ENCODE assay signal across 36 cellular contexts in the genomic region with DNA sequence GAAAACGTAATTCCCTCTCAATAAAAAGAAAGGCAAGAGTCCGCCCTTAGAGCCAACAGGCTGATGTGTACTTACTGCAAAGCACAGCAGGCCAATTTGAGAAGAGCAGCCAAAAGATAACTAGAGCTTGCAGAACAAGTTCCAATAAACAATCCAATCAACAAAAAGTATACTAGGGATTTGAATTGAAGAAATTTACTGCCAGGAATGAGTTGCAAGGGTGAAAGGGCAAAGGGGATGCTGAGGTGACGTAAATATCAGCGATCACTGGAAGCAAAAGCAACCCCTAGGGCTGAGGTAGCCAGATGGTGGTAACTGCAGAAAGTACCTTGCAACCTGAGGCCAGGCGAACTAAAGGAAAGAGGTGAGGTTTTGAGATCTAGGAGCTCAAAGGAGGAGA.
"Had no signal": no experiment of that assay in that cellular context is flagged by ENCODE, and none has a peak within 500 bp of the region (broad histone marks: within the 10 kb centered on the region; RNA-seq: fewer than 3 reads in every experiment).

No MANE protein-coding gene starts in this region.

- DNase-seq: activated CD4-positive, alpha-beta T cell treated with anti-CD3 and anti-CD28 coated beads for 1 hour; activated CD4-positive, alpha-beta T cell treated with anti-CD3 and anti-CD28 coated beads for 48 hours; activated CD4-positive, alpha-beta T cell treated with anti-CD3 and anti-CD28 coated beads, Interleukin-2, amount 50 U/mL, for 4 hours; activated CD4-positive, CD25-positive, alpha-beta regulatory T cell; activated CD8-positive, alpha-beta T cell treated with anti-CD3 and anti-CD28 coated beads for 36 hours; activated gamma-delta T cell; activated naive CD4-positive, alpha-beta T cell treated with Interleukin-2 at 50 U/mL for 16 hours; activated naive CD8-positive, alpha-beta T cell treated with anti-CD3 and anti-CD28 coated beads, Interleukin-2, amount 10 ng/mL, durations not matched to agents 7 days and 5 days; activated T-cell treated with anti-CD3 and anti-CD28 coated beads, Interleukin-2, amount 50 U/mL, for 1 hour; activated T-cell treated with anti-CD3 and anti-CD28 coated beads, Interleukin-2, amount 50 U/mL, for 72 hours; amygdala; Kasumi-1; KG1; MM.1S; MV-4-11; NCI-H1092 treated with DMSO at 0.1 percent for 48 hours; NCI-H1694 treated with DMSO at 0.1 percent for 48 hours; NCI-H2029; NCI-H345; NCI-H524 treated with DMSO at 0.1 percent for 48 hours; NCI-H748 treated with DMSO at 0.1 percent for 48 hours; NK-92 treated with Interleukin-12 subunit alpha and Interleukin-12 subunit beta, amount 100 ng/mL, for 24 hours; PC-3; Peyer's patch; RPMI8226; SHP77 treated with DMSO at 0.1 percent for 48 hours; T-cell; T-helper 2 cell; T-helper 9 cell had no signal

- H3K4me1 Mint-ChIP-seq: activated naive CD4-positive, alpha-beta T cell treated with anti-CD3 and anti-CD28 coated beads, Interleukin-2, amount 50 U/mL, for 24 hours; activated naive CD8-positive, alpha-beta T cell treated with anti-CD3 and anti-CD28 coated beads, Interleukin-2, amount 10 ng/mL, durations not matched to agents 7 days and 5 days; activated T-helper 17 cell treated with anti-CD3 and anti-CD28 coated beads, Interleukin-2, amount 50 U/mL, for 72 hours; T-cell had no signal

- H3K27me3 ChIP-seq: ascending aorta, breast epithelium, Peyer's patch, SJSA1 had no signal

- H3K27ac ChIP-seq: ascending aorta, breast epithelium, Peyer's patch, SJSA1, VCaP had no signal

- H3K4me1 ChIP-seq: ascending aorta, breast epithelium, Peyer's patch had no signal

- H3K27ac Mint-ChIP-seq: activated CD8-positive, alpha-beta T cell treated with anti-CD3 and anti-CD28 coated beads for 36 hours; activated naive CD4-positive, alpha-beta T cell treated with anti-CD3 and anti-CD28 coated beads, Interleukin-2, amount 50 U/mL, for 24 hours; activated naive CD8-positive, alpha-beta T cell treated with anti-CD3 and anti-CD28 coated beads, Interleukin-2, amount 10 ng/mL, durations not matched to agents 7 days and 5 days; activated T-cell treated with anti-CD3 and anti-CD28 coated beads, Interleukin-2, amount 50 U/mL, for 72 hours; activated T-helper 17 cell treated with anti-CD3 and anti-CD28 coated beads, Interleukin-2, amount 50 U/mL, for 72 hours; T-cell had no signal

- H3K9ac ChIP-seq: SK-N-SH had no signal

- H3K4me3 ChIP-seq: ascending aorta, breast epithelium, Peyer's patch, SJSA1 had no signal

- H3K9me3 ChIP-seq: ascending aorta, breast epithelium, Peyer's patch, SJSA1, SK-N-SH had no signal

- H3K9me3 Mint-ChIP-seq: activated naive CD4-positive, alpha-beta T cell treated with anti-CD3 and anti-CD28 coated beads, Interleukin-2, amount 50 U/mL, for 24 hours; activated naive CD8-positive, alpha-beta T cell treated with anti-CD3 and anti-CD28 coated beads, Interleukin-2, amount 10 ng/mL, durations not matched to agents 7 days and 5 days had no signal

- H3K4me3 Mint-ChIP-seq: activated CD8-positive, alpha-beta T cell treated with anti-CD3 and anti-CD28 coated beads for 36 hours; activated naive CD4-positive, alpha-beta T cell treated with anti-CD3 and anti-CD28 coated beads, Interleukin-2, amount 50 U/mL, for 24 hours; activated naive CD8-positive, alpha-beta T cell treated with anti-CD3 and anti-CD28 coated beads, Interleukin-2, amount 10 ng/mL, durations not matched to agents 7 days and 5 days; activated T-cell treated with anti-CD3 and anti-CD28 coated beads, Interleukin-2, amount 50 U/mL, for 72 hours; activated T-helper 17 cell treated with anti-CD3 and anti-CD28 coated beads, Interleukin-2, amount 50 U/mL, for 72 hours; T-cell had no signal

- H3K4me2 ChIP-seq: SK-N-SH had no signal

- H3K36me3 Mint-ChIP-seq: activated naive CD4-positive, alpha-beta T cell treated with anti-CD3 and anti-CD28 coated beads, Interleukin-2, amount 50 U/mL, for 24 hours; activated naive CD8-positive, alpha-beta T cell treated with anti-CD3 and anti-CD28 coated beads, Interleukin-2, amount 10 ng/mL, durations not matched to agents 7 days and 5 days; T-cell had no signal

- ATAC-seq: activated CD8-positive, alpha-beta T cell treated with anti-CD3 and anti-CD28 coated beads for 36 hours; activated T-cell treated with anti-CD3 and anti-CD28 coated beads, Interleukin-2, amount 50 U/mL, for 72 hours; activated T-helper 17 cell treated with anti-CD3 and anti-CD28 coated beads, Interleukin-2, amount 50 U/mL, for 72 hours; PC-3; T-cell had no signal

- H3K27me3 Mint-ChIP-seq: activated CD8-positive, alpha-beta T cell treated with anti-CD3 and anti-CD28 coated beads for 36 hours; activated naive CD4-positive, alpha-beta T cell treated with anti-CD3 and anti-CD28 coated beads, Interleukin-2, amount 50 U/mL, for 24 hours; activated naive CD8-positive, alpha-beta T cell treated with anti-CD3 and anti-CD28 coated beads, Interleukin-2, amount 10 ng/mL, durations not matched to agents 7 days and 5 days; activated T-helper 17 cell treated with anti-CD3 and anti-CD28 coated beads, Interleukin-2, amount 50 U/mL, for 72 hours; T-cell had no signal

- H3K36me3 ChIP-seq: ascending aorta, breast epithelium, Peyer's patch, SJSA1 had no signal
